In genomic region chr11:3657331-3657730, GRCh38 we compare ENCODE assay signal across 5 cellular contexts. TPM values are rescaled to one million over a fixed set of nuclear protein-coding genes. Genes with fewer than 3 reads are reported as not detected.
"Had no signal": no experiment of that assay in that cellular context is flagged by ENCODE, and none has a peak within 500 bp of the region (broad histone marks: within the 10 kb centered on the region; RNA-seq: fewer than 3 reads in every experiment).

No MANE protein-coding gene starts in this region.

RNA-seq across cellular contexts. Expression of gene ART1, which starts 12.4 kb away (rescaled TPM):
- total RNA-seq: HT-29, HT1080, IMR-90, K562 had no signal
- polyA plus RNA-seq: IgD-negative memory B cell, IMR-90, K562 had no signal

RNA-seq across cellular contexts. Expression of gene ART5, which starts 15.5 kb away (rescaled TPM):
- total RNA-seq: HT-29, HT1080, IMR-90 had no signal
- polyA plus RNA-seq: IgD-negative memory B cell, IMR-90 had no signal
